7 cellular contexts compared by ENCODE assay signal in genomic region chr14:23536906-23537305, GRCh38. TPM values are rescaled to one million over a fixed set of nuclear protein-coding genes. Genes with fewer than 3 reads are reported as not detected.
"Had no signal": no experiment of that assay in that cellular context is flagged by ENCODE, and none has a peak within 500 bp of the region (broad histone marks: within the 10 kb centered on the region; RNA-seq: fewer than 3 reads in every experiment).

No MANE protein-coding gene starts in this region.

RNA-seq across cellular contexts. Expression of gene ZFHX2, which starts 14.7 kb away (rescaled TPM):
- total RNA-seq: SK-MEL-5 had no signal

RNA-seq across cellular contexts. Expression of gene JPH4, which starts 41.7 kb away (rescaled TPM):
- total RNA-seq: activated naive CD4-positive, alpha-beta T cell treated with anti-CD3 and anti-CD28 coated beads, Interleukin-2, amount 50 U/mL, for 72 hours; activated T-helper 1 cell treated with anti-CD3 and anti-CD28 coated beads, Interleukin-12 subunit alpha, Interleukin-12 subunit beta, Interleukin-2, Interleukin-4 antibody, amounts not matched to agents 30 ng/mL and 10 ng/mL and 1 ng/mL, durations not matched to agents 14 hours and 24 hours and 36 hours; bronchial epithelial cell; OCI-LY7; PC-9; SK-MEL-5; T-helper 17 cell had no signal
